ENCODE assay signal across 8 cellular contexts in the genomic region with DNA sequence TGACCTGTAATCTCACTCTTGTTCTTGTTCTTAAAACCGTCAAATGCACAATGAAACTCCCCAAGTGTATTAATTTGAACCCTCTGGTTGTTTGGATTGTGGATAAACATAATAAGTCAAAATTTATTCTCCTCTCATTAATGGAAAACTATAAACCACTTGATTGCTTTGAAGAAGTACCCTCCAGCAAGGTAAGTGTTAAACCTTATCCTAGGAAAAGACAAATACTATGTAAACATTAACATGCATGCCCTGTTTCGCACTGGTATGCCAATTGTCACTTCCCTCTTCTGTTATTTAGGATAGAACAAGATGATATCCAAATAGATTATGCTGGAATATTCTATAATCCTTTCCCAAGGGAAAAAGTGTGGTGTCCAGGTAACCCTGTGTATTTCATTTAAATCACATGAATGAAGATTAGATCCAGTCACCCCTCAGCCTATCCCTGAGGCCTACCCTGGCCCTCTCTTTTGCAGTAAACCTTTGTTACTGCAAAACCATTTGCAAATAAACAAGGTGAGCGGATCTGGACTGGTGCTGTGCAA. TPM values are rescaled to one million over a fixed set of nuclear protein-coding genes. Genes with fewer than 3 reads are reported as not detected.
A peak's percentile ranks its signal among the peaks of the same experiment; 100 is the strongest.
DNase-seq lines count a peak whose midpoint lies in the region; ATAC-seq, FAIRE-seq and TF ChIP-seq lines count a peak whose summit lies in the region.

No MANE protein-coding gene starts in this region.

- ATAC-seq in pancreas: no peak
- no peak for ATAC-seq in GM18502 (IDR thresholded peaks at IDR 0.05; ENCODE audit: poor library complexity, unreplicated experiment)

- H3K4me1 Mint-ChIP-seq in Calu3 (ENCODE audit: low read depth, unreplicated experiment) (peaks cover 40% of the 10 kb centered on the region), endothelial cell (ENCODE audit: unreplicated experiment) (peaks cover 31% of the 10 kb centered on the region)

- H3K4me1 ChIP-seq in OCI-LY1 (ENCODE audit: insufficient read depth, low read length, severe bottlenecking): peaks cover 30% of the 10 kb centered on the region
- peaks cover 0 to 10% (median 5%) of the 10 kb centered on the region in 3 donors for H3K4me1 ChIP-seq in pancreas

- peaks cover 23% of the 10 kb centered on the region for H3K36me3 Mint-ChIP-seq in Calu3 (ENCODE audit: insufficient read depth, unreplicated experiment)
- peaks cover 43% of the 10 kb centered on the region for H3K36me3 Mint-ChIP-seq in endothelial cell (ENCODE audit: low read depth, unreplicated experiment)

- BruUV-seq in Calu3 (replicated peaks; lab: Mats Ljungman, UMichigan): no TSS peak

- FAIRE-seq in pancreas (lab: Jason Lieb, UNC): no peak

- peak overlapping the region; percentile 86 for H3K9ac ChIP-seq in OCI-LY1 (ENCODE audit: low read length)

- peaks cover 36% of the 10 kb centered on the region for H3K36me3 ChIP-seq in OCI-LY1 (ENCODE audit: insufficient read depth, low read length)
- peaks cover 0 to 9% (median 0%) of the 10 kb centered on the region in 3 donors for H3K36me3 ChIP-seq in pancreas

- no peaks in the 10 kb centered on the region for H3F3A ChIP-seq in OCI-LY1 (ENCODE audit: insufficient read depth, low read length)

- no peak overlapping the region for H2AFZ ChIP-seq in OCI-LY1 (ENCODE audit: low read length)

- intact Hi-C loops in Calu3 (cut with micrococcal nuclease; ENCODE audit: unreplicated experiment): no loop called here
- intact Hi-C loops in pancreas (cut with DNase I): no loop called here

- CTCF ChIA-PET in Calu3 (lab: Charles Lee): interaction anchor here (0.7 kb wide), 1 partner anchor 18 kb away, joined by 4 read pairs; no protein-coding TSS in a partner anchor

- H4K20me1 ChIP-seq in OCI-LY1 (ENCODE audit: insufficient read depth, low read length): no peaks in the 10 kb centered on the region

- H3K4me3 ChIP-seq in OCI-LY1 (ENCODE audit: low read depth, low read length, poor library complexity, severe bottlenecking) (peak overlapping the region; percentile 82), pancreas (peak overlapping the region; percentile 69 to 86 (median 79))

- H3K9me3 Mint-ChIP-seq in Calu3 (ENCODE audit: low read depth, unreplicated experiment) (no peaks in the 10 kb centered on the region), endothelial cell (ENCODE audit: unreplicated experiment) (peaks cover 5% of the 10 kb centered on the region)

- peaks cover 18% of the 10 kb centered on the region for H3K79me2 ChIP-seq in OCI-LY1 (ENCODE audit: insufficient read depth, low read length)

- WGBS in pancreas, 2 donors: 23 to 25% methylated on average over 3 of the region's 3 CpGs

- DNase-seq in Calu3 (no peak), endothelial cell (ENCODE audit: low spot score) (no peak), pancreas (no peak), H4 (ENCODE audit: low spot score) (no peak), GOT3 (lab: John Stamatoyannopoulos, UW) (no peak), OCI-M2 (lab: John Stamatoyannopoulos, UW; ENCODE audit: unreplicated experiment) (no peak)

- H3K9me3 ChIP-seq in OCI-LY1 (ENCODE audit: low read length): 0 out of 2 replicates have a peak, but pooled peaks cover 3% of the 10 kb centered on the region
- no peaks in the 10 kb centered on the region for H3K9me3 ChIP-seq in pancreas

- TF ChIP-seq CTCF in Calu3 (IDR thresholded peaks at IDR 0.05; ENCODE audit: unreplicated experiment): no peak
- no peak for TF ChIP-seq CTCF in OCI-LY1 (IDR thresholded peaks at IDR 0.05; ENCODE audit: low read length)
- no peak for TF ChIP-seq CTCF in endothelial cell (IDR thresholded peaks at IDR 0.05; ENCODE audit: unreplicated experiment)
- no peak for TF ChIP-seq CTCF in pancreas (IDR thresholded peaks at IDR 0.05)

- H3K27me3 Mint-ChIP-seq in Calu3 (ENCODE audit: unreplicated experiment): no peaks in the 10 kb centered on the region
- peaks cover 3% of the 10 kb centered on the region for H3K27me3 Mint-ChIP-seq in endothelial cell (ENCODE audit: unreplicated experiment)

- peak overlapping the region; percentile 63 for H3K27ac ChIP-seq in OCI-LY1 (ENCODE audit: low read depth, low read length, poor library complexity, severe bottlenecking)
- peak overlapping the region; percentile 96 to 100 (median 99) for H3K27ac ChIP-seq in pancreas

- no peaks in the 10 kb centered on the region for H3K9me2 ChIP-seq in OCI-LY1 (ENCODE audit: low read depth, low read length)

- H3K4me2 ChIP-seq in OCI-LY1 (ENCODE audit: low read length): peak overlapping the region; percentile 96

- H3K27ac Mint-ChIP-seq in Calu3 (ENCODE audit: unreplicated experiment) (no peak overlapping the region), endothelial cell (ENCODE audit: unreplicated experiment) (peak overlapping the region; percentile 15)

- H3K27me3 ChIP-seq in OCI-LY1 (ENCODE audit: insufficient read depth, low read length) (no peaks in the 10 kb centered on the region), pancreas (no peaks in the 10 kb centered on the region)

- H3K4me3 Mint-ChIP-seq in Calu3 (ENCODE audit: low read depth, unreplicated experiment) (peak overlapping the region; percentile 77), endothelial cell (ENCODE audit: unreplicated experiment) (peak overlapping the region; percentile 91)

RNA-seq across cellular contexts. Expression of a gene that starts 1.3 kb away (rescaled TPM):
- 30.1 and 32.6 TPM in 2 replicates for total RNA-seq in Calu3 (2022)
- 21.6 TPM for total RNA-seq in endothelial cell (ENCODE audit: unreplicated experiment)
- total RNA-seq in pancreas: 10 to 100 TPM in 5 of 6 donors, 1 to 10 TPM in 1; 9.9 to 26.0 (median 19.2) TPM
- polyA plus RNA-seq in pancreas: 10 to 100 TPM; 17.8 to 29.7 TPM
- 39.1 and 46.7 TPM in 2 replicates for total RNA-seq in H4 (2014; rRNA removed; shearing (Covaris generic))

RNA-seq across cellular contexts. Expression of a gene that starts 40.1 kb away (rescaled TPM):
- total RNA-seq in Calu3 (2022): 29.8 and 30.2 TPM in 2 replicates
- total RNA-seq in endothelial cell (ENCODE audit: unreplicated experiment): 24.4 TPM
- total RNA-seq in pancreas: 10 to 100 TPM in 2 of 6 donors, 1 to 10 TPM in 4; 6.1 to 10.6 (median 8.9) TPM
- 1 to 10 TPM; 5.5 to 5.7 TPM for polyA plus RNA-seq in pancreas
- total RNA-seq in H4 (2014; rRNA removed; shearing (Covaris generic)): 21.9 and 28.1 TPM in 2 replicates

RNA-seq across cellular contexts. Expression of a gene that starts 57.0 kb away (rescaled TPM):
- total RNA-seq in Calu3 (2022): 1,135 and 1,226 TPM in 2 replicates
- 1,549 TPM for total RNA-seq in endothelial cell (ENCODE audit: unreplicated experiment)
- total RNA-seq in pancreas: 100 to 1,000 TPM; 498 to 985 (median 806) TPM
- polyA plus RNA-seq in pancreas: 1,000 to 10,000 TPM; 1,402 to 2,322 TPM
- 1,849 and 2,203 TPM in 2 replicates for total RNA-seq in H4 (2014; rRNA removed; shearing (Covaris generic))
